ENCODE assay signal across 1 cellular context in the genomic region with DNA sequence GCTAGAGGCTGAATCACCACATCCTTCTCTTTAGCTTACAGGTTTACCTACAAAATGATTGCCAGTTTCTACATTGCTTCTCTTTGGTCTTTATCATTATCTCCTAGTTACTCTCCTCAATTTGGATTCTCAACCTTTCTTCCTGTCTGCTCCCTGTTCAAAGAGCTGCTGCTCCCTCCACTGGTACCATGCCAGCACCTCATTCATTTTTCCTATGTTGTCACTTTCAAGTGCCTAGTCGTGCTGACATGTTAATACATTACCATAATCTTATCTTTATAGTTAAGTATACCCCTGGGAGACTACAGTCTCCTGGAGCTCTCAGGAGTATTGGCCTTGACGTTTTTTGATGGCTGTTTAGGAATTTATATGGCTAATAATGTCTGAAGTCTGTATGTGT.
A peak's percentile ranks its signal among the peaks of the same experiment; 100 is the strongest.
TF ChIP-seq lines count a peak whose summit lies in the region.

No MANE protein-coding gene starts in this region.

TF ChIP-seq in HEK293, 187 proteins besides CTCF, POLR2A, EP300 and RAD21 (continued from another document and continues in another):
- TF ChIP-seq PRDM2 (tag by site-specific recombination; IDR thresholded peaks at IDR 0.05; ENCODE audit: borderline replicate concordance) (no peak), ZBTB11 (tag by site-specific recombination; conservative IDR thresholded peaks at IDR 0.05; ENCODE audit: low read depth) (no peak), BCL11A (tag by site-specific recombination; IDR thresholded peaks at IDR 0.05; ENCODE audit: low read depth) (no peak), ZNF138 (tag by site-specific recombination; IDR thresholded peaks at IDR 0.05; ENCODE audit: borderline replicate concordance) (no peak), GFI1B (tag by site-specific recombination; IDR thresholded peaks at IDR 0.05) (no peak), ZFP41 (tag by site-specific recombination; IDR thresholded peaks at IDR 0.05; ENCODE audit: borderline replicate concordance) (no peak), KLF10 (tag by site-specific recombination; IDR thresholded peaks at IDR 0.05) (peak; percentile 22; the same call in 1 of the 2 replicates), PRDM1 (tag by site-specific recombination; IDR thresholded peaks at IDR 0.05) (no peak), ZNF76 (tag by site-specific recombination; IDR thresholded peaks at IDR 0.05; ENCODE audit: borderline replicate concordance, low read depth) (no peak), ZNF19 (tag by site-specific recombination; IDR thresholded peaks at IDR 0.05; ENCODE audit: low read depth) (no peak), SP3 (tag by site-specific recombination; IDR thresholded peaks at IDR 0.05) (no peak), IKZF3 (tag by site-specific recombination; IDR thresholded peaks at IDR 0.05) (peak; percentile 92), ZFHX2 (tag by site-specific recombination; conservative IDR thresholded peaks at IDR 0.05) (no peak), ZNF791 (tag by site-specific recombination; IDR thresholded peaks at IDR 0.05) (no peak), OVOL3 (tag by site-specific recombination; IDR thresholded peaks at IDR 0.05) (no peak), ZSCAN23 (tag by site-specific recombination; IDR thresholded peaks at IDR 0.05) (no peak), ZSCAN30 (tag by site-specific recombination; IDR thresholded peaks at IDR 0.05) (peak; percentile 35; the same call in 1 of the 2 replicates), ZNF544 (tag by site-specific recombination; IDR thresholded peaks at IDR 0.05) (no peak), ZFP37 (tag by site-specific recombination; IDR thresholded peaks at IDR 0.05) (no peak), ZNF677 (tag by site-specific recombination; IDR thresholded peaks at IDR 0.05) (no peak), ZNF169 (tag by site-specific recombination; IDR thresholded peaks at IDR 0.05) (no peak), TCF7L2 (IDR thresholded peaks at IDR 0.05; ENCODE audit: borderline replicate concordance, low read depth, low read length) (peak; percentile 49; the same call in 1 of the 2 replicates), ZNF596 (tag by site-specific recombination; IDR thresholded peaks at IDR 0.05) (no peak; the same call in 1 of the 2 replicates), ZNF350 (tag by site-specific recombination; IDR thresholded peaks at IDR 0.05) (no peak), GLI4 (tag by site-specific recombination; IDR thresholded peaks at IDR 0.05) (no peak), ZNF148 (tag by site-specific recombination; IDR thresholded peaks at IDR 0.05; ENCODE audit: borderline replicate concordance) (no peak), BCL11B (tag by site-specific recombination; IDR thresholded peaks at IDR 0.05; ENCODE audit: low read depth) (peak; percentile 72; the same call in 1 of the 2 replicates), ZNF37A (tag by site-specific recombination; IDR thresholded peaks at IDR 0.05) (no peak), SCRT2 (tag by site-specific recombination; IDR thresholded peaks at IDR 0.05) (no peak), ZNF707 (tag by site-specific recombination; IDR thresholded peaks at IDR 0.05) (no peak), HOXA7 (CRISPR knock-in tag; IDR thresholded peaks at IDR 0.05; ENCODE audit: borderline replicate concordance) (no peak), ZNF654 (tag by site-specific recombination; IDR thresholded peaks at IDR 0.05; ENCODE audit: low read depth) (no peak), GLIS1 (tag by site-specific recombination; IDR thresholded peaks at IDR 0.05) (peak; percentile 40), ZNF521 (tag by site-specific recombination; IDR thresholded peaks at IDR 0.05) (no peak), ZNF274 (IDR thresholded peaks at IDR 0.05; ENCODE audit: low read length) (no peak), ZNF274 (tag by site-specific recombination; IDR thresholded peaks at IDR 0.05; ENCODE audit: borderline replicate concordance) (no peak), KLF1 (tag by site-specific recombination; IDR thresholded peaks at IDR 0.05) (no peak), ZBTB26 (tag by site-specific recombination; optimal IDR thresholded peaks at IDR 0.05) (no peak), ZNF366 (tag by site-specific recombination; conservative IDR thresholded peaks at IDR 0.05) (no peak), ZNF660 (tag by site-specific recombination; IDR thresholded peaks at IDR 0.05) (no peak), EGR2 (tag by site-specific recombination; IDR thresholded peaks at IDR 0.05; ENCODE audit: low read depth) (no peak), ZFP3 (tag by site-specific recombination; IDR thresholded peaks at IDR 0.05; ENCODE audit: low read depth) (no peak), KLF8 (tag by site-specific recombination; IDR thresholded peaks at IDR 0.05) (peak; percentile 20; the same call in 1 of the 2 replicates), ZNF354C (tag by site-specific recombination; IDR thresholded peaks at IDR 0.05; ENCODE audit: borderline replicate concordance, low read depth) (no peak), YY2 (tag by site-specific recombination; IDR thresholded peaks at IDR 0.05) (no peak), PRDM6 (tag by site-specific recombination; IDR thresholded peaks at IDR 0.05) (peak; percentile 90), ZNF610 (tag by site-specific recombination; IDR thresholded peaks at IDR 0.05; ENCODE audit: borderline replicate concordance) (peak; percentile 85; the same call in 1 of the 2 replicates)
- TF ChIP-seq, protein P1, sequence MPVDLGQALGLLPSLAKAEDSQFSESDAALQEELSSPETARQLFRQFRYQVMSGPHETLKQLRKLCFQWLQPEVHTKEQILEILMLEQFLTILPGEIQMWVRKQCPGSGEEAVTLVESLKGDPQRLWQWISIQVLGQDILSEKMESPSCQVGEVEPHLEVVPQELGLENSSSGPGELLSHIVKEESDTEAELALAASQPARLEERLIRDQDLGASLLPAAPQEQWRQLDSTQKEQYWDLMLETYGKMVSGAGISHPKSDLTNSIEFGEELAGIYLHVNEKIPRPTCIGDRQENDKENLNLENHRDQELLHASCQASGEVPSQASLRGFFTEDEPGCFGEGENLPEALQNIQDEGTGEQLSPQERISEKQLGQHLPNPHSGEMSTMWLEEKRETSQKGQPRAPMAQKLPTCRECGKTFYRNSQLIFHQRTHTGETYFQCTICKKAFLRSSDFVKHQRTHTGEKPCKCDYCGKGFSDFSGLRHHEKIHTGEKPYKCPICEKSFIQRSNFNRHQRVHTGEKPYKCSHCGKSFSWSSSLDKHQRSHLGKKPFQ (tag by site-specific recombination; IDR thresholded peaks at IDR 0.05), result no peak
- TF ChIP-seq, protein P2, sequence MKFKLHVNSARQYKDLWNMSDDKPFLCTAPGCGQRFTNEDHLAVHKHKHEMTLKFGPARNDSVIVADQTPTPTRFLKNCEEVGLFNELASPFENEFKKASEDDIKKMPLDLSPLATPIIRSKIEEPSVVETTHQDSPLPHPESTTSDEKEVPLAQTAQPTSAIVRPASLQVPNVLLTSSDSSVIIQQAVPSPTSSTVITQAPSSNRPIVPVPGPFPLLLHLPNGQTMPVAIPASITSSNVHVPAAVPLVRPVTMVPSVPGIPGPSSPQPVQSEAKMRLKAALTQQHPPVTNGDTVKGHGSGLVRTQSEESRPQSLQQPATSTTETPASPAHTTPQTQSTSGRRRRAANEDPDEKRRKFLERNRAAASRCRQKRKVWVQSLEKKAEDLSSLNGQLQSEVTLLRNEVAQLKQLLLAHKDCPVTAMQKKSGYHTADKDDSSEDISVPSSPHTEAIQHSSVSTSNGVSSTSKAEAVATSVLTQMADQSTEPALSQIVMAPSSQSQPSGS (tag by site-specific recombination; IDR thresholded peaks at IDR 0.05; ENCODE audit: low read depth), result no peak
